Comparison of ENCODE assay signal across 17 cellular contexts in genomic region chrY:11064376-11064775, GRCh38.
DNase-seq lines count a peak whose midpoint lies in the region; TF ChIP-seq lines count a peak whose summit lies in the region.
"Had no signal": no experiment of that assay in that cellular context is flagged by ENCODE, and none has a peak within 500 bp of the region (broad histone marks: within the 10 kb centered on the region; RNA-seq: fewer than 3 reads in every experiment).

No MANE protein-coding gene starts in this region.

- no peaks in the 10 kb centered on the region for H3K27me3 ChIP-seq in SK-N-SH (ENCODE audit: insufficient read depth)
- H3K27me3 ChIP-seq: BLaER1 had no signal

- no peak for TF ChIP-seq RAD21 in SK-N-SH (IDR thresholded peaks at IDR 0.05; ENCODE audit: low read length)

- no peaks in the 10 kb centered on the region for H4K20me1 ChIP-seq in SK-N-SH (ENCODE audit: insufficient read depth)
- H4K20me1 ChIP-seq: BLaER1 had no signal

- no peaks in the 10 kb centered on the region for H3K4me1 ChIP-seq in SK-N-SH (ENCODE audit: control insufficient read depth in 1 of 2, insufficient read depth in 2 of 2, low read depth in 1 of 2, low read length in 1 of 2)
- H3K4me1 ChIP-seq: A549, BLaER1 had no signal

- TF ChIP-seq EP300 in SK-N-SH (IDR thresholded peaks at IDR 0.05; ENCODE audit: borderline replicate concordance in 1 of 2, low read depth in 1 of 2, low read length in 1 of 2): no peak

- no peak overlapping the region for H2AFZ ChIP-seq in SK-N-SH (ENCODE audit: low read depth)
- H2AFZ ChIP-seq: GM23248 had no signal

- no peaks in the 10 kb centered on the region for H3K79me2 ChIP-seq in SK-N-SH (ENCODE audit: insufficient read depth)

- CTCF ChIA-PET in SK-N-SH (lab: Yijun Ruan, JAX): no interaction called here

- DNase-seq in Ammon's horn (ENCODE audit: low spot score) (peak; percentile 89), inferior parietal cortex (ENCODE audit: extremely low spot score) (peak; percentile 69), middle frontal gyrus (ENCODE audit: extremely low spot score, low spot score) (peak; percentile 47), superior temporal gyrus (ENCODE audit: extremely low spot score) (peak; percentile 89), NCI-H1105 treated with DMSO at 0.1 percent for 48 hours (lab: John Stamatoyannopoulos, UW) (no peak), retina (no peak), SK-N-SH (no peak)
- DNase-seq: AML-193; Calu3; CD4-positive, alpha-beta memory T cell; DMS79 treated with DMSO at 0.1 percent for 48 hours; GM23248; HCEC 1CT; IMR-90 had no signal

- H3K9me3 ChIP-seq in SK-N-SH: no peaks in the 10 kb centered on the region
- H3K9me3 ChIP-seq: A549, BLaER1 had no signal

- H3K9ac ChIP-seq in SK-N-SH: no peak overlapping the region
- H3K9ac ChIP-seq: BLaER1, GM23248 had no signal

- no peak overlapping the region for H3K4me3 ChIP-seq in SK-N-SH (ENCODE audit: low read depth in 2 of 2, low read length in 1 of 2)
- H3K4me3 ChIP-seq: A549, BLaER1, GM23248 had no signal

- POLR2A ChIA-PET in SK-N-SH (lab: Yijun Ruan, JAX): no interaction called here

- no peak overlapping the region for H3K4me2 ChIP-seq in SK-N-SH
- H3K4me2 ChIP-seq: A549, BLaER1 had no signal

- no peak for TF ChIP-seq CTCF in SK-N-SH (IDR thresholded peaks at IDR 0.05)

- no CpG with 5 or more reads among the region's 1 CpG for WGBS in SK-N-SH (ENCODE audit: low lambda C conversion rate)

- no peaks in the 10 kb centered on the region for H3F3A ChIP-seq in SK-N-SH (replicated peaks; ENCODE audit: insufficient read depth)

- H3K36me3 ChIP-seq in SK-N-SH (replicated peaks in 1 of 2; ENCODE audit: control insufficient read depth in 1 of 2, insufficient read depth in 2 of 2, low read length in 1 of 2): no peaks in the 10 kb centered on the region
- H3K36me3 ChIP-seq: BLaER1 had no signal

- H3K9me2 ChIP-seq in SK-N-SH: no peaks in the 10 kb centered on the region

- no peak overlapping the region for H3K27ac ChIP-seq in SK-N-SH (ENCODE audit: low read depth in 2 of 2, low read length in 1 of 2)
- H3K27ac ChIP-seq: 22Rv1, A549, BLaER1, GM23248 had no signal

TF ChIP-seq in SK-N-SH, 30 proteins besides CTCF, POLR2A, EP300 and RAD21:
- TF ChIP-seq POLR2AphosphoS5 (IDR thresholded peaks at IDR 0.05; ENCODE audit: low read depth, low read length) (no peak), MEF2A (IDR thresholded peaks at IDR 0.05; ENCODE audit: borderline replicate concordance, low read depth) (no peak), ELF1 (IDR thresholded peaks at IDR 0.05) (no peak), SIN3A (IDR thresholded peaks at IDR 0.05; ENCODE audit: borderline replicate concordance, low read depth, low read length) (no peak), RXRA (IDR thresholded peaks at IDR 0.05; ENCODE audit: borderline replicate concordance, low read depth) (no peak), TEAD4 (IDR thresholded peaks at IDR 0.05; ENCODE audit: borderline replicate concordance, insufficient read depth) (no peak), EZH2phosphoT487 (IDR thresholded peaks at IDR 0.05; ENCODE audit: borderline replicate concordance, low read depth) (no peak), TCF12 (IDR thresholded peaks at IDR 0.05) (no peak), CHD2 (IDR thresholded peaks at IDR 0.05; ENCODE audit: low read length, partially characterized antibody) (no peak), FOXM1 (IDR thresholded peaks at IDR 0.05; ENCODE audit: low read depth) (no peak), GATA2 (CRISPR knock-in tag; IDR thresholded peaks at IDR 0.05) (no peak)
- TF ChIP-seq, protein P1, sequence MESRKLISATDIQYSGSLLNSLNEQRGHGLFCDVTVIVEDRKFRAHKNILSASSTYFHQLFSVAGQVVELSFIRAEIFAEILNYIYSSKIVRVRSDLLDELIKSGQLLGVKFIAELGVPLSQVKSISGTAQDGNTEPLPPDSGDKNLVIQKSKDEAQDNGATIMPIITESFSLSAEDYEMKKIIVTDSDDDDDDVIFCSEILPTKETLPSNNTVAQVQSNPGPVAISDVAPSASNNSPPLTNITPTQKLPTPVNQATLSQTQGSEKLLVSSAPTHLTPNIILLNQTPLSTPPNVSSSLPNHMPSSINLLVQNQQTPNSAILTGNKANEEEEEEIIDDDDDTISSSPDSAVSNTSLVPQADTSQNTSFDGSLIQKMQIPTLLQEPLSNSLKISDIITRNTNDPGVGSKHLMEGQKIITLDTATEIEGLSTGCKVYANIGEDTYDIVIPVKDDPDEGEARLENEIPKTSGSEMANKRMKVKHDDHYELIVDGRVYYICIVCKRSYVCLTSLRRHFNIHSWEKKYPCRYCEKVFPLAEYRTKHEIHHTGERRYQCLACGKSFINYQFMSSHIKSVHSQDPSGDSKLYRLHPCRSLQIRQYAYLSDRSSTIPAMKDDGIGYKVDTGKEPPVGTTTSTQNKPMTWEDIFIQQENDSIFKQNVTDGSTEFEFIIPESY (IDR thresholded peaks at IDR 0.05; ENCODE audit: borderline replicate concordance, low read depth): no peak

Comparison
In these comparisons a context has a peak if more than half of its experiments do, and no peak if none do; other contexts are left out.
1. DNase-seq: peak in Ammon's horn (single experiment), inferior parietal cortex (single experiment), middle frontal gyrus (single experiment) and superior temporal gyrus (single experiment); none in NCI-H1105 treated with DMSO at 0.1 percent for 48 hours (single experiment), retina (single experiment) and SK-N-SH (single experiment).